In the genomic region with DNA sequence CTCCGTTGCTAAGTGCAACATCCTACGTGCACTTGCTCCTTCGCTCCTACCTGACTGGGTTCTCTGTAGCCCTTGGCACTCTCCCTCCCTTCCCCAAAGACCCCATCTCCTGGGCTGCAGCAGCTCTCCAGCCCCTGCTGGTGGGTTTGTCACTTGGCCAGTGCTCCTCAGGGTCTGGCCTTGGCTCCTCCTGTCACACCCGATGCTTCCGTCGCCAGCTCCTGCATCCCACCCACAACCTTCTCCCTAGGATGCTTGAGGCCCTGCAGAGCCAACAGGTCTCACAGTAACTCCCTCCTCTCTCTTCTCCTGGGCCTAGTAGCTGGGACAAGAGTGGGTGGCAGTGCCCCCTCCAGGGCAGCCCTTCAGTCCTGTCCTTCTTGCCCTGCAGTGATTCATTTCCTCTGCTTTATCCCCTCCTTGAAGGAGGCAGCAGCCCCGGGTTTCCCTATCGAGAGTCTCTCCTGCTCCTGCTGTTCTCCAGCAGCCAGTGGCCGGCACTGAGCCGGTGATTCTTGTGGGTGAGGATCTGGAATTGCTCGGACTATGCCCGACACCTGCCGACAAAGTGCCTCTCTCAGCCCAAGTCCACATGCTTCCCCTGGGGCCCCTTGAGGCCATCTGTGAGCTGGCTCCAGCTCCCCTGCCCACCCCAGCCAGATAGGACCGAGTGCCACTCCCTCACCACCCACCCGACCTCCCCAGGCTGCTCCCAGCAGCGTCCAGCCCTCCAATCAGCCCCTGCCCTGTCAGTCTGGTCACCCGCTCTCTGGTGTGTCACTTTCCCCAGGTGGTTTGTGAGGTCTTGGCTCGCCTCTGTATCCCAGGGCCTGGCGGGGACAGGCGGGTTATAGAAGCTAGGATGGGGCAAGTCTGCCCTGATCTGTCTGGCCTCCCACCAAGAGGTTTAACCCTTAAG, we compare ENCODE assay signal across 10 cellular contexts. TPM values are rescaled to one million over a fixed set of nuclear protein-coding genes. Genes with fewer than 3 reads are reported as not detected.
DNase-seq lines count a peak whose midpoint lies in the region; ATAC-seq, FAIRE-seq and TF ChIP-seq lines count a peak whose summit lies in the region.
"Had no signal": no experiment of that assay in that cellular context is flagged by ENCODE, and none has a peak within 500 bp of the region (broad histone marks: within the 10 kb centered on the region; RNA-seq: fewer than 3 reads in every experiment).

No MANE protein-coding gene starts in this region.

- peaks cover 3% of the 10 kb centered on the region; the same call in 1 of the 2 replicates for H4K20me1 ChIP-seq in KMS-11 (ENCODE audit: insufficient read depth)

- TF ChIP-seq CTCF in KMS-11 (conservative IDR thresholded peaks at IDR 0.05; ENCODE audit: low read depth, low read length), result 0 out of 2 replicates have a peak, but pooled peaks have one; percentile 7
- peak; percentile 9 for TF ChIP-seq CTCF in bronchial epithelial cell (IDR thresholded peaks at IDR 0.05; ENCODE audit: insufficient read depth, low read length, severe bottlenecking)

- no peak overlapping the region for H3K27ac ChIP-seq in KMS-11
- H3K27ac ChIP-seq in mesodermal cell (ENCODE audit: low read depth, low read length, severe bottlenecking), result peak overlapping the region; percentile 23

- DNase-seq in D341Med (ENCODE audit: low spot score) (peak; percentile 46), bronchial epithelial cell (ENCODE audit: low read depth) (peak; percentile 41), putamen (ENCODE audit: low spot score) (no peak), NAMALWA (ENCODE audit: low spot score) (no peak), NCI-H446 (lab: John Stamatoyannopoulos, UW) (no peak)
- DNase-seq: SW 1271 had no signal

- no peaks in the 10 kb centered on the region for H3K79me2 ChIP-seq in KMS-11 (ENCODE audit: insufficient read depth, low read depth)

- H3K27me3 ChIP-seq in KMS-11 (ENCODE audit: insufficient read depth, low read depth) (no peaks in the 10 kb centered on the region; the same call in 1 of the 2 replicates), bronchial epithelial cell (ENCODE audit: control insufficient read depth, insufficient read depth, low read length) (no peaks in the 10 kb centered on the region)

- no peaks in the 10 kb centered on the region for H3K9me3 ChIP-seq in mesodermal cell (ENCODE audit: control insufficient read depth, low read length)

- H3K9ac ChIP-seq in KMS-11, result no peak overlapping the region

- H3K4me3 ChIP-seq in KMS-11 (IDR thresholded peaks at IDR 0.05; ENCODE audit: insufficient read depth, low read depth, low read length) (no peak overlapping the region), bronchial epithelial cell (ENCODE audit: low read depth, low read length) (no peak overlapping the region), mesodermal cell (ENCODE audit: extremely low read depth, insufficient read depth, low read length, poor library complexity, severe bottlenecking) (no peak overlapping the region)

- FAIRE-seq in bronchial epithelial cell (lab: Jason Lieb, UNC), result no peak

- no peak overlapping the region for H2AFZ ChIP-seq in KMS-11 (ENCODE audit: low read depth)

- H3K4me1 ChIP-seq in KMS-11 (ENCODE audit: low read depth, poor library complexity, severe bottlenecking) (peaks cover 27% of the 10 kb centered on the region), mesodermal cell (ENCODE audit: control insufficient read depth, insufficient read depth, low read length, poor library complexity, severe bottlenecking) (peaks cover 23% of the 10 kb centered on the region)

- H3K36me3 ChIP-seq in KMS-11 (ENCODE audit: insufficient read depth) (no peaks in the 10 kb centered on the region), bronchial epithelial cell (ENCODE audit: control insufficient read depth, insufficient read depth, low read length) (no peaks in the 10 kb centered on the region), mesodermal cell (ENCODE audit: control insufficient read depth, insufficient read depth, low read length) (peaks cover 35% of the 10 kb centered on the region)

- no peak for ATAC-seq in HG03378 (IDR thresholded peaks at IDR 0.05; ENCODE audit: unreplicated experiment)

- H3K4me2 ChIP-seq in KMS-11, result no peak overlapping the region

- WGBS in mesodermal cell (ENCODE audit: insufficient coverage in 2 of 2), 2 experiments, result 45 to 69% methylated on average over 11 to 16 of the region's 20 CpGs

RNA-seq across cellular contexts. Expression of gene LITAFD, which starts 3.8 kb away (rescaled TPM):
- total RNA-seq in bronchial epithelial cell, result not detected in 2 replicates
- not detected for polyA plus RNA-seq in mesodermal cell (2013, experiment 1 of 2)
- not detected for polyA plus RNA-seq in mesodermal cell (2013, experiment 2 of 2)
- total RNA-seq: glomerular endothelial cell had no signal

RNA-seq across cellular contexts. Expression of gene CARHSP1, which starts 17.1 kb away (rescaled TPM):
- total RNA-seq in bronchial epithelial cell, result 63.7 and 96.3 TPM in 2 replicates
- 112 TPM for polyA plus RNA-seq in mesodermal cell (2013, experiment 1 of 2)
- 95.8 TPM for polyA plus RNA-seq in mesodermal cell (2013, experiment 2 of 2)

Comparison
In these comparisons a context has a peak if more than half of its experiments do, and no peak if none do; other contexts are left out.
1. DNase-seq: peak in D341Med (single experiment) and bronchial epithelial cell (single experiment); none in putamen (single experiment), NAMALWA (single experiment) and NCI-H446 (0 of 2).